Comparison of ENCODE assay signal across 17 cellular contexts in genomic region chr1:169707917-169708604, GRCh38. TPM values are rescaled to one million over a fixed set of nuclear protein-coding genes. Genes with fewer than 3 reads are reported as not detected.
DNase-seq lines count a peak whose midpoint lies in the region; ATAC-seq and TF ChIP-seq lines count a peak whose summit lies in the region.
"Had no signal": no experiment of that assay in that cellular context is flagged by ENCODE, and none has a peak within 500 bp of the region (broad histone marks: within the 10 kb centered on the region; RNA-seq: fewer than 3 reads in every experiment).

No MANE protein-coding gene starts in this region.

- H3K36me3 ChIP-seq in neutrophil: peaks cover 64% of the 10 kb centered on the region
- H3K36me3 ChIP-seq: transverse colon had no signal

- H3K27me3 ChIP-seq in neutrophil: no peaks in the 10 kb centered on the region
- H3K27me3 ChIP-seq: left lung, transverse colon had no signal

- peaks cover under 1% of the 10 kb centered on the region for H3K9me3 ChIP-seq in neutrophil

- no peak for TF ChIP-seq CTCF in neutrophil (IDR thresholded peaks at IDR 0.05)

- peak overlapping the region; percentile 93 for H3K4me3 Mint-ChIP-seq in activated T-helper 1 cell treated with anti-CD3 and anti-CD28 coated beads, Interleukin-12 subunit alpha, Interleukin-12 subunit beta, Interleukin-2, Interleukin-4 antibody, amounts not matched to agents 30 ng/mL and 10 ng/mL and 1 ng/mL, durations not matched to agents 14 hours and 24 hours and 36 hours

- intact Hi-C loops in activated T-helper 1 cell treated with anti-CD3 and anti-CD28 coated beads, Interleukin-12 subunit alpha, Interleukin-12 subunit beta, Interleukin-2, Interleukin-4 antibody, amounts not matched to agents 30 ng/mL and 10 ng/mL and 1 ng/mL, durations not matched to agents 14 hours and 24 hours and 36 hours (cut with micrococcal nuclease): loop anchor here (1.0 kb wide), 1 partner anchor 9 kb away; no protein-coding TSS in a partner anchor

- peaks cover 51% of the 10 kb centered on the region for H3K36me3 Mint-ChIP-seq in activated T-helper 1 cell treated with anti-CD3 and anti-CD28 coated beads, Interleukin-12 subunit alpha, Interleukin-12 subunit beta, Interleukin-2, Interleukin-4 antibody, amounts not matched to agents 30 ng/mL and 10 ng/mL and 1 ng/mL, durations not matched to agents 14 hours and 24 hours and 36 hours (ENCODE audit: low read depth)

- H3K4me1 ChIP-seq in neutrophil (ENCODE audit: control insufficient read depth in 1 of 2, insufficient read depth in 1 of 2, low read depth in 1 of 2, low read length in 1 of 2): peaks cover 46 to 88% of the 10 kb centered on the region in 2 experiments

- peak overlapping the region; percentile 79 to 95 for H3K4me3 ChIP-seq in neutrophil (ENCODE audit: low read depth in 1 of 2, low read length in 1 of 2)
- H3K4me3 ChIP-seq: transverse colon had no signal

- peaks cover 77% of the 10 kb centered on the region for H3K4me1 Mint-ChIP-seq in activated T-helper 1 cell treated with anti-CD3 and anti-CD28 coated beads, Interleukin-12 subunit alpha, Interleukin-12 subunit beta, Interleukin-2, Interleukin-4 antibody, amounts not matched to agents 30 ng/mL and 10 ng/mL and 1 ng/mL, durations not matched to agents 14 hours and 24 hours and 36 hours (ENCODE audit: low read depth)

- peaks cover 7% of the 10 kb centered on the region for H3K9me3 Mint-ChIP-seq in activated T-helper 1 cell treated with anti-CD3 and anti-CD28 coated beads, Interleukin-12 subunit alpha, Interleukin-12 subunit beta, Interleukin-2, Interleukin-4 antibody, amounts not matched to agents 30 ng/mL and 10 ng/mL and 1 ng/mL, durations not matched to agents 14 hours and 24 hours and 36 hours

- peak; percentile 14 to 24 for ATAC-seq in activated CD4-positive, CD25-positive, alpha-beta regulatory T cell treated with anti-CD3 and anti-CD28 coated beads, Interleukin-2, amount 50 U/mL, for 24 hours
- ATAC-seq in GM18502 (IDR thresholded peaks at IDR 0.05; ENCODE audit: poor library complexity, unreplicated experiment): peak; percentile 21
- ATAC-seq in GM19035 (IDR thresholded peaks at IDR 0.05; ENCODE audit: unreplicated experiment): no peak
- ATAC-seq in GM18867 (IDR thresholded peaks at IDR 0.05; ENCODE audit: unreplicated experiment): no peak
- ATAC-seq in GM18498 (IDR thresholded peaks at IDR 0.05; ENCODE audit: unreplicated experiment): no peak
- ATAC-seq: left lung had no signal

- no peak for DNase-seq in activated CD4-positive, CD25-positive, alpha-beta regulatory T cell (lab: John Stamatoyannopoulos, UW)
- no peak for DNase-seq in activated T-helper 1 cell treated with anti-CD3 and anti-CD28 coated beads, Interleukin-12 subunit alpha, Interleukin-12 subunit beta, Interleukin-2, Interleukin-4 antibody, amounts not matched to agents 30 ng/mL and 10 ng/mL and 1 ng/mL, durations not matched to agents 14 hours and 24 hours and 36 hours (ENCODE audit: low spot score)
- DNase-seq: 8988T, GOT3, left lung, SHP77, T1000, transverse colon had no signal

- no peaks in the 10 kb centered on the region for H3K27me3 Mint-ChIP-seq in activated T-helper 1 cell treated with anti-CD3 and anti-CD28 coated beads, Interleukin-12 subunit alpha, Interleukin-12 subunit beta, Interleukin-2, Interleukin-4 antibody, amounts not matched to agents 30 ng/mL and 10 ng/mL and 1 ng/mL, durations not matched to agents 14 hours and 24 hours and 36 hours (ENCODE audit: insufficient read depth)

- H3K27ac Mint-ChIP-seq in activated T-helper 1 cell treated with anti-CD3 and anti-CD28 coated beads, Interleukin-12 subunit alpha, Interleukin-12 subunit beta, Interleukin-2, Interleukin-4 antibody, amounts not matched to agents 30 ng/mL and 10 ng/mL and 1 ng/mL, durations not matched to agents 14 hours and 24 hours and 36 hours: peak overlapping the region; percentile 95

- peak overlapping the region; percentile 89 for H3K27ac ChIP-seq in neutrophil
- H3K27ac ChIP-seq: C4-2B, transverse colon had no signal

RNA-seq across cellular contexts. Expression of gene SELL, which starts 3.4 kb away (rescaled TPM):
- total RNA-seq in activated T-helper 1 cell treated with anti-CD3 and anti-CD28 coated beads, Interleukin-12 subunit alpha, Interleukin-12 subunit beta, Interleukin-2, Interleukin-4 antibody, amounts not matched to agents 30 ng/mL and 10 ng/mL and 1 ng/mL, durations not matched to agents 14 hours and 24 hours and 36 hours: 115 and 117 TPM in 2 replicates
- total RNA-seq: myocyte had no signal

RNA-seq across cellular contexts. Expression of gene SELE, which starts 25.8 kb away (rescaled TPM):
- total RNA-seq in activated T-helper 1 cell treated with anti-CD3 and anti-CD28 coated beads, Interleukin-12 subunit alpha, Interleukin-12 subunit beta, Interleukin-2, Interleukin-4 antibody, amounts not matched to agents 30 ng/mL and 10 ng/mL and 1 ng/mL, durations not matched to agents 14 hours and 24 hours and 36 hours: not detected in 2 replicates
- total RNA-seq: astrocyte, myocyte had no signal

Comparison
In these comparisons a context has a peak if more than half of its experiments do, and no peak if none do; other contexts are left out.
1. ATAC-seq: peak in activated CD4-positive, CD25-positive, alpha-beta regulatory T cell treated with anti-CD3 and anti-CD28 coated beads, Interleukin-2, amount 50 U/mL, for 24 hours (2 of 2) and GM18502 (single experiment); none in GM19035 (single experiment), GM18867 (single experiment) and GM18498 (single experiment).